15 cellular contexts compared by ENCODE assay signal in the genomic region with DNA sequence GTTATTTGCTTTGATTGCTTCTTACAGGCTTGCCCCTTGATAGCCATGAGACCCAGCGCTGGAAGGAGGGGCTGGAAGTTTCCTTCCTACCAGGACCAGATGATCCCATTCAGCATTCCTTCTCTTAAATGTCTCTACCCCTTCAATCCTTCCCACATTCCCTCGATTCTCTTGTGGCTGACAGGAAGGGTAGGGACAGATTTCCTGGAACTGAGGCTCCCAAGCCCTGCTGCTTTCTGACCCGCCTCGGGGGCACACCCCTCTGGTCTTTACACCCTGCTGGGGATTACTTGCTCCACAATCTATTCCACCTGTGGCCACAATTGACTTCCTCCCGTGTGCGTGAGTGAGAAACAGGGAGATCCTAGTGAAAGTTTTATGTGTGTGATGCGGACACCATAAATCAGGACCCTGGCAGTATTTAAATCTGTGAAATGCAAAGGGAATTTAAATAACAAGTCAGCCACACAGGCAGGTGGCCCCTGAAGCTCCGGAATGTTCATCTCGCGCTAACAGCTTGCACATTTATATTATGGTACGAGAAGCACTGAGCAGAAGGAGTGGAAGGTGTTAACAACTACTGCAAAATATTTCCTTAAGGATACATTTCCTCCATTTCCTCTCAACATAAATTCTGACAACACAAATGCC.
DNase-seq lines count a peak whose midpoint lies in the region; ATAC-seq and TF ChIP-seq lines count a peak whose summit lies in the region.
"Had no signal": no experiment of that assay in that cellular context is flagged by ENCODE, and none has a peak within 500 bp of the region (broad histone marks: within the 10 kb centered on the region; RNA-seq: fewer than 3 reads in every experiment).

No MANE protein-coding gene starts in this region.

- DNase-seq in Caco-2 = no peak
- peak; percentile 63 for DNase-seq in endodermal cell
- DNase-seq in nephron progenitor cell = no peak
- no peak for DNase-seq in activated T-cell treated with anti-CD3 and anti-CD28 coated beads, Interleukin-2, amount 50 U/mL, for 48 hours
- DNase-seq in NCI-H69 (lab: John Stamatoyannopoulos, UW) = no peak
- DNase-seq in OCI-LY7 (ENCODE audit: low spot score) = no peak
- DNase-seq: Calu3; CD4-positive, CD25-positive, alpha-beta regulatory T cell; GDM1; NCI-H146; NCI-H2227 treated with DMSO at 0.1 percent for 48 hours; NK-92 treated with Interleukin-12 subunit alpha and Interleukin-12 subunit beta, amount 100 ng/mL, for 24 hours; PC-9 had no signal

- H3K4me1 Mint-ChIP-seq in Caco-2 (ENCODE audit: low read depth, unreplicated experiment) = peaks cover 14% of the 10 kb centered on the region
- H3K4me1 Mint-ChIP-seq in endodermal cell = peaks cover 17% of the 10 kb centered on the region
- peaks cover 64% of the 10 kb centered on the region for H3K4me1 Mint-ChIP-seq in nephron progenitor cell
- H3K4me1 Mint-ChIP-seq: CD4-positive, CD25-positive, alpha-beta regulatory T cell had no signal

- H3K36me3 Mint-ChIP-seq in Caco-2 (ENCODE audit: insufficient read depth, unreplicated experiment) (no peaks in the 10 kb centered on the region), endodermal cell (ENCODE audit: low read depth) (no peaks in the 10 kb centered on the region), nephron progenitor cell (ENCODE audit: low read depth) (no peaks in the 10 kb centered on the region)
- H3K36me3 Mint-ChIP-seq: CD4-positive, CD25-positive, alpha-beta regulatory T cell had no signal

- H3K4me2 ChIP-seq in OCI-LY7 (ENCODE audit: low read length) = no peak overlapping the region
- H3K4me2 ChIP-seq: PC-9 had no signal

- TF ChIP-seq CTCF in Caco-2 (IDR thresholded peaks at IDR 0.05; ENCODE audit: insufficient read depth in 1 of 2, low read depth in 1 of 2, low read length in 1 of 2, severe bottlenecking in 1 of 2, unreplicated experiment in 1 of 2) = no peak
- no peak for TF ChIP-seq CTCF in endodermal cell (conservative IDR thresholded peaks at IDR 0.05)
- TF ChIP-seq CTCF in nephron progenitor cell (IDR thresholded peaks at IDR 0.05) = no peak
- no peak for TF ChIP-seq CTCF in OCI-LY7 (conservative IDR thresholded peaks at IDR 0.05; ENCODE audit: low read length)

- no peak overlapping the region for H3K27ac ChIP-seq in HUES6 (ENCODE audit: low read depth, low read length)
- no peak overlapping the region for H3K27ac ChIP-seq in endodermal cell (ENCODE audit: low read depth, low read length)
- H3K27ac ChIP-seq in OCI-LY7 (ENCODE audit: low read depth, low read length, poor library complexity, severe bottlenecking) = no peak overlapping the region
- H3K27ac ChIP-seq: PC-9 had no signal

- H3K4me1 ChIP-seq in Caco-2 (peaks cover 25% of the 10 kb centered on the region), HUES6 (ENCODE audit: control insufficient read depth, insufficient read depth, low read length) (peaks cover 41% of the 10 kb centered on the region), endodermal cell (ENCODE audit: control insufficient read depth, insufficient read depth, low read length) (no peaks in the 10 kb centered on the region), OCI-LY7 (ENCODE audit: insufficient read depth, low read length, poor library complexity, severe bottlenecking) (no peaks in the 10 kb centered on the region)

- H3K27ac Mint-ChIP-seq in Caco-2 (ENCODE audit: unreplicated experiment) (peak overlapping the region; percentile 69), endodermal cell (no peak overlapping the region), nephron progenitor cell (peak overlapping the region; percentile 91)
- H3K27ac Mint-ChIP-seq: CD4-positive, CD25-positive, alpha-beta regulatory T cell had no signal

- H3K27me3 Mint-ChIP-seq in Caco-2 (ENCODE audit: insufficient read depth, unreplicated experiment) (no peaks in the 10 kb centered on the region), endodermal cell (ENCODE audit: insufficient read depth) (peaks cover 63% of the 10 kb centered on the region), nephron progenitor cell (ENCODE audit: low read depth, poor library complexity) (peaks cover 14% of the 10 kb centered on the region)
- H3K27me3 Mint-ChIP-seq: CD4-positive, CD25-positive, alpha-beta regulatory T cell had no signal

- H4K20me1 ChIP-seq in OCI-LY7 (ENCODE audit: insufficient read depth, low read length) = no peaks in the 10 kb centered on the region

- H3K9me3 Mint-ChIP-seq in Caco-2 (ENCODE audit: unreplicated experiment) = no peaks in the 10 kb centered on the region
- no peaks in the 10 kb centered on the region for H3K9me3 Mint-ChIP-seq in endodermal cell
- H3K9me3 Mint-ChIP-seq in nephron progenitor cell = no peaks in the 10 kb centered on the region
- H3K9me3 Mint-ChIP-seq: CD4-positive, CD25-positive, alpha-beta regulatory T cell had no signal

- BruUV-seq in Caco-2 (replicated peaks; lab: Mats Ljungman, UMichigan) (no TSS peak), OCI-LY7 (replicated peaks; lab: Mats Ljungman, UMichigan) (no TSS peak)

- WGBS in endodermal cell (ENCODE audit: insufficient coverage in 1 of 2, insufficient read length in 1 of 2), 2 experiments = 49 to 54% methylated on average over 8 to 11 of the region's 11 CpGs

- H3K4me3 Mint-ChIP-seq in Caco-2 (ENCODE audit: unreplicated experiment) = peak overlapping the region; percentile 30
- H3K4me3 Mint-ChIP-seq in endodermal cell = no peak overlapping the region
- H3K4me3 Mint-ChIP-seq in nephron progenitor cell = peak overlapping the region; percentile 64
- H3K4me3 Mint-ChIP-seq: CD4-positive, CD25-positive, alpha-beta regulatory T cell had no signal

- no peak overlapping the region for H2AFZ ChIP-seq in OCI-LY7 (ENCODE audit: low read length)
- H2AFZ ChIP-seq: PC-9 had no signal

- H3K4me3 ChIP-seq in Caco-2 (ENCODE audit: low read depth, low read length) (no peak overlapping the region), HUES6 (ENCODE audit: low read depth, low read length) (peak overlapping the region; percentile 11; the same call in 1 of the 2 replicates), endodermal cell (ENCODE audit: low read length) (no peak overlapping the region), OCI-LY7 (ENCODE audit: low read depth, low read length, poor library complexity, severe bottlenecking) (no peak overlapping the region)
- H3K4me3 ChIP-seq: PC-9 had no signal

- ATAC-seq in HG03045 (IDR thresholded peaks at IDR 0.05; ENCODE audit: unreplicated experiment) = no peak

- no peaks in the 10 kb centered on the region for H3K9me3 ChIP-seq in Caco-2
- H3K9me3 ChIP-seq in HUES6 (ENCODE audit: control insufficient read depth, insufficient read depth, low read depth, low read length) = no peaks in the 10 kb centered on the region
- H3K9me3 ChIP-seq in endodermal cell (ENCODE audit: control insufficient read depth, low read length) = no peaks in the 10 kb centered on the region
- H3K9me3 ChIP-seq in OCI-LY7 (ENCODE audit: low read length) = no peaks in the 10 kb centered on the region

- CTCF ChIA-PET in Caco-2 (lab: Charles Lee) (no interaction called here), OCI-LY7 (lab: Charles Lee; ENCODE audit: unreplicated experiment) (no interaction called here)

- H3K9me2 ChIP-seq in OCI-LY7 (ENCODE audit: insufficient read depth, low read length) = no peaks in the 10 kb centered on the region

- POLR2A ChIA-PET in Caco-2 (lab: Charles Lee) = no interaction called here
- POLR2A ChIA-PET in OCI-LY7 (lab: Charles Lee) = no interaction called here

- H3K27me3 ChIP-seq in Caco-2 (replicated peaks; ENCODE audit: control insufficient read depth, insufficient read depth, low read length) = no peaks in the 10 kb centered on the region
- no peaks in the 10 kb centered on the region for H3K27me3 ChIP-seq in HUES6 (ENCODE audit: control insufficient read depth, insufficient read depth, low read length)
- peaks cover 59% of the 10 kb centered on the region for H3K27me3 ChIP-seq in endodermal cell (ENCODE audit: control insufficient read depth, insufficient read depth, low read length, poor library complexity, severe bottlenecking)

- intact Hi-C loops in Caco-2 (cut with micrococcal nuclease; ENCODE audit: unreplicated experiment) = loop anchor here (2.0 kb wide), 1 partner anchor 75 kb away; no protein-coding TSS in a partner anchor
- intact Hi-C loops in OCI-LY7 (cut with micrococcal nuclease; ENCODE audit: unreplicated experiment) = no loop called here

- no peak overlapping the region for H3K9ac ChIP-seq in HUES6 (ENCODE audit: low read length)
- H3K9ac ChIP-seq in endodermal cell (ENCODE audit: extremely low read depth, low read length, poor library complexity, severe bottlenecking) = no peak overlapping the region

- no peaks in the 10 kb centered on the region for H3K79me2 ChIP-seq in OCI-LY7 (ENCODE audit: insufficient read depth, low read depth, low read length)

- H3K36me3 ChIP-seq in Caco-2 (ENCODE audit: control insufficient read depth, insufficient read depth, low read length) (no peaks in the 10 kb centered on the region), HUES6 (ENCODE audit: control insufficient read depth, insufficient read depth, low read length) (no peaks in the 10 kb centered on the region), endodermal cell (ENCODE audit: control insufficient read depth, insufficient read depth, low read length) (no peaks in the 10 kb centered on the region), OCI-LY7 (ENCODE audit: insufficient read depth, low read length) (no peaks in the 10 kb centered on the region)
